ENCODE assay signal across 8 cellular contexts in the genomic region with DNA sequence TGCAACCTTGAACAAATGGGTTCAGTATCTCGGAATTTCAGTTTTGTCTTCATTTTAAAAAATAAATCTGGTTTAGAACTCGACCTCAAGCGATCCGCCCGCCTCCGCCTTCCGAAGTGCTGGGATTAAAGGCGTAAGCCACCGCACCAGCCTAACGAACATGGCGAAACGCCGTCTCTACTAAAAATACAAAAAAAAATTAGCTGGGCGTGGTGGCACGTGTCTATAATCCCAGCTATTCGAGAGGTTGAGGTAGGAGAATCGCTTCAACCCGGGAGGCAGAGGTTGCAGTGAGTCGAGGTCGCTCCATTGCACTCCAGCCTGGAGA. TPM values are rescaled to one million over a fixed set of nuclear protein-coding genes. Genes with fewer than 3 reads are reported as not detected.
DNase-seq lines count a peak whose midpoint lies in the region; ATAC-seq, FAIRE-seq and TF ChIP-seq lines count a peak whose summit lies in the region.

No MANE protein-coding gene starts in this region.

- H3K36me3 ChIP-seq in HUES6 (ENCODE audit: control insufficient read depth, insufficient read depth, low read length): peaks cover 36% of the 10 kb centered on the region
- peaks cover 29 to 40% of the 10 kb centered on the region in 2 donors for H3K36me3 ChIP-seq in mucosa of rectum (ENCODE audit: control insufficient read depth in 2 of 2, insufficient read depth in 2 of 2, low read length in 2 of 2)
- H3K36me3 ChIP-seq in Karpas-422 (ENCODE audit: insufficient read depth, low read length): no peaks in the 10 kb centered on the region

- no peaks in the 10 kb centered on the region for H3K9me2 ChIP-seq in Karpas-422 (replicated peaks; ENCODE audit: insufficient read depth, low read length)

- no peak for TF ChIP-seq EP300 in A549 (IDR thresholded peaks at IDR 0.05)

- H3K4me1 ChIP-seq in A549 (no peaks in the 10 kb centered on the region), HUES6 (ENCODE audit: control insufficient read depth, insufficient read depth, low read length) (no peaks in the 10 kb centered on the region), mucosa of rectum (ENCODE audit: control insufficient read depth in 2 of 2, insufficient read depth in 2 of 2, low read length in 2 of 2) (peaks cover 0 to 8% of the 10 kb centered on the region in 2 donors), Karpas-422 (ENCODE audit: low read length) (peaks cover 5% of the 10 kb centered on the region; the same call in 1 of the 2 replicates)

- WGBS in A549 (ENCODE audit: missing lambda C conversion rate): 51% methylated on average over 20 of the region's 20 CpGs

- POLR2A ChIA-PET in A549 (lab: Yijun Ruan, JAX): interaction anchor here (0.6 to 1.6 kb wide), 13 partner anchors 8 to 1377 kb away, joined by 3 to 20 read pairs (median 5); partner anchors contain the start of genes GRAMD1A, WTIP, ZNF181 and ZNF30

- no peaks in the 10 kb centered on the region for H4K20me1 ChIP-seq in Karpas-422 (ENCODE audit: insufficient read depth, low read depth, low read length)

- no peak for FAIRE-seq in A549 (lab: Jason Lieb, UNC)

- CTCF ChIA-PET in A549 (lab: Yijun Ruan, JAX): interaction anchor here (0.9 to 1.4 kb wide), 4 partner anchors 38 to 55 kb away, joined by 3 read pairs; no protein-coding TSS in a partner anchor

- peaks cover 90% of the 10 kb centered on the region for H3K9me3 ChIP-seq in A549
- H3K9me3 ChIP-seq in HUES6 (ENCODE audit: control insufficient read depth, insufficient read depth, low read depth, low read length): peaks cover 3% of the 10 kb centered on the region; the same call in 1 of the 2 replicates
- H3K9me3 ChIP-seq in mucosa of rectum (ENCODE audit: control insufficient read depth in 2 of 2, low read length in 2 of 2): peaks cover 10 to 12% of the 10 kb centered on the region in 2 donors
- no peaks in the 10 kb centered on the region for H3K9me3 ChIP-seq in Karpas-422 (ENCODE audit: low read length)

- TF ChIP-seq RAD21 in A549 (conservative IDR thresholded peaks at IDR 0.05 in 1 of 2, IDR thresholded peaks at IDR 0.05 in 1 of 2): no peak

- H3K27me3 Mint-ChIP-seq in central memory CD8-positive, alpha-beta T cell: peaks cover 10% of the 10 kb centered on the region

- peaks cover 24% of the 10 kb centered on the region for H3K36me3 Mint-ChIP-seq in central memory CD8-positive, alpha-beta T cell (ENCODE audit: insufficient read depth)

- no peaks in the 10 kb centered on the region for H3K79me2 ChIP-seq in Karpas-422 (ENCODE audit: low read length)

- peak overlapping the region; percentile 97 for H3K4me3 Mint-ChIP-seq in central memory CD8-positive, alpha-beta T cell

- TF ChIP-seq POLR2A in A549 (IDR thresholded peaks at IDR 0.05; ENCODE audit: low read length): no peak

- no peak for TF ChIP-seq CTCF in A549 (IDR thresholded peaks at IDR 0.05)

- H3K4me2 ChIP-seq in A549: peak overlapping the region; percentile 60
- H3K4me2 ChIP-seq in Karpas-422 (ENCODE audit: low read depth, low read length, poor library complexity, severe bottlenecking): no peak overlapping the region

- H3K9ac ChIP-seq in HUES6 (ENCODE audit: low read length) (peak overlapping the region; percentile 93), mucosa of rectum (ENCODE audit: low read depth in 1 of 2, low read length in 2 of 2) (peak overlapping the region; percentile 93 to 96), Karpas-422 (ENCODE audit: low read length) (no peak overlapping the region)

- H3K27ac ChIP-seq in A549 (peak overlapping the region; percentile 82 to 90), HUES6 (ENCODE audit: low read depth, low read length) (peak overlapping the region; percentile 92), mucosa of rectum (ENCODE audit: low read depth in 2 of 2, low read length in 2 of 2) (peak overlapping the region; percentile 92 to 96), Karpas-422 (ENCODE audit: low read length) (no peak overlapping the region)

- no peak for ATAC-seq in A549
- ATAC-seq in central memory CD8-positive, alpha-beta T cell (replicated peaks; ENCODE audit: extremely low read depth, poor library complexity, severe bottlenecking): no peak
- ATAC-seq in GM21576 (IDR thresholded peaks at IDR 0.05; ENCODE audit: unreplicated experiment): no peak
- no peak for ATAC-seq in GM21423 (IDR thresholded peaks at IDR 0.05; ENCODE audit: unreplicated experiment)

- peak overlapping the region; percentile 99 for H3K27ac Mint-ChIP-seq in central memory CD8-positive, alpha-beta T cell (ENCODE audit: low read depth)

- H3K4me1 Mint-ChIP-seq in central memory CD8-positive, alpha-beta T cell: peaks cover 18% of the 10 kb centered on the region

- no peak overlapping the region for H2AFZ ChIP-seq in Karpas-422 (ENCODE audit: low read length)

- peak overlapping the region; percentile 67 for H3K4me3 ChIP-seq in A549
- peak overlapping the region; percentile 95 for H3K4me3 ChIP-seq in HUES6 (ENCODE audit: low read depth, low read length)
- peak overlapping the region; percentile 77 to 95 for H3K4me3 ChIP-seq in mucosa of rectum (ENCODE audit: low read length in 2 of 2)
- no peak overlapping the region for H3K4me3 ChIP-seq in Karpas-422 (ENCODE audit: low read length)

- H3K27me3 ChIP-seq in HUES6 (ENCODE audit: control insufficient read depth, insufficient read depth, low read length) (no peaks in the 10 kb centered on the region), mucosa of rectum (ENCODE audit: control insufficient read depth in 2 of 2, insufficient read depth in 2 of 2, low read length in 2 of 2) (peaks cover 0 to 2% of the 10 kb centered on the region in 2 donors), Karpas-422 (ENCODE audit: low read length) (no peaks in the 10 kb centered on the region)

- peaks cover 7% of the 10 kb centered on the region for H3K9me3 Mint-ChIP-seq in central memory CD8-positive, alpha-beta T cell

- DNase-seq in A549 (ENCODE audit: low read depth in 1 of 2, low spot score in 1 of 2) (no peak), Karpas-422 (no peak), HPDE6-E6E7 (ENCODE audit: extremely low spot score) (no peak)
- DNase-seq in central memory CD8-positive, alpha-beta T cell (ENCODE audit: low spot score in 2 of 2): no peak

TF ChIP-seq in A549, 52 proteins besides CTCF, POLR2A, EP300 and RAD21:
- TF ChIP-seq USF2 (IDR thresholded peaks at IDR 0.05): no peak
- TF ChIP-seq MAFK (IDR thresholded peaks at IDR 0.05; ENCODE audit: partially characterized antibody): no peak
- TF ChIP-seq KDM5A (IDR thresholded peaks at IDR 0.05): no peak
- TF ChIP-seq BCL3 (IDR thresholded peaks at IDR 0.05): no peak
- no peak for TF ChIP-seq GATA3 (IDR thresholded peaks at IDR 0.05; ENCODE audit: borderline replicate concordance)
- no peak for TF ChIP-seq RFX5 (IDR thresholded peaks at IDR 0.05)
- TF ChIP-seq HOXA7 (CRISPR knock-in tag; IDR thresholded peaks at IDR 0.05): peak; percentile 30; the same call in 1 of the 2 replicates
- TF ChIP-seq CEBPB (IDR thresholded peaks at IDR 0.05): peak in 1 of 2 experiments; percentile 82; a peak in 1 of 4 replicates
- TF ChIP-seq FOSB (CRISPR knock-in tag; IDR thresholded peaks at IDR 0.05): no peak
- no peak for TF ChIP-seq HOXB5 (CRISPR knock-in tag; IDR thresholded peaks at IDR 0.05)
- TF ChIP-seq RNF2 (IDR thresholded peaks at IDR 0.05; ENCODE audit: borderline replicate concordance, low read depth): no peak

RNA-seq across cellular contexts. Expression of gene ZNF302, which starts 0.6 kb away (rescaled TPM):
- polyA plus RNA-seq in A549 (2011; rRNA removed) (54.6 and 56.3 TPM in 2 replicates), A549 (2017; fragmentation: RNase III; extraction: RNeasy Plus Mini Kit Qiagen cat#74134 plus additional on column Dnase treatment) (24.2 to 27.1 TPM (median 26.2 TPM) in 3 replicates)
- polyA plus RNA-seq in A549 (2012; cell fraction: cytosol; rRNA removed): 11.1 and 11.7 TPM in 2 replicates
- 22.3 and 22.4 TPM in 2 replicates for polyA plus RNA-seq in A549 (2012; cell fraction: nucleus; rRNA removed)
- polyA minus RNA-seq in A549 (2011; rRNA and poly(A)+ RNA removed): 19.5 and 20.6 TPM in 2 replicates
- total RNA-seq in Karpas-422 (2014; rRNA removed; shearing (Covaris generic); ENCODE audit: low replicate concordance): 0.61 TPM in 1 of 2 replicates, not detected in the other

RNA-seq across cellular contexts. Expression of gene SCGB2B2, which starts 1.1 kb away (rescaled TPM):
- polyA plus RNA-seq in A549 (2011; rRNA removed): 0.16 and 0.21 TPM in 2 replicates
- 0.10 and 0.16 TPM in 2 replicates for polyA plus RNA-seq in A549 (2012; cell fraction: cytosol; rRNA removed)
- polyA plus RNA-seq in A549 (2012; cell fraction: nucleus; rRNA removed): 0.20 and 0.24 TPM in 2 replicates
- 0.07 to 0.26 TPM (median 0.08 TPM) in 3 replicates for polyA plus RNA-seq in A549 (2017; fragmentation: RNase III; extraction: RNeasy Plus Mini Kit Qiagen cat#74134 plus additional on column Dnase treatment)
- 0.24 and 0.29 TPM in 2 replicates for polyA minus RNA-seq in A549 (2011; rRNA and poly(A)+ RNA removed)
- total RNA-seq in Karpas-422 (2014; rRNA removed; shearing (Covaris generic); ENCODE audit: low replicate concordance): not detected in 2 replicates

RNA-seq across cellular contexts. Expression of gene ZNF181, which starts 56.0 kb away (rescaled TPM):
- polyA plus RNA-seq in A549 (2011; rRNA removed) (19.3 and 24.6 TPM in 2 replicates), A549 (2017; fragmentation: RNase III; extraction: RNeasy Plus Mini Kit Qiagen cat#74134 plus additional on column Dnase treatment) (13.6 to 17.0 TPM (median 14.2 TPM) in 3 replicates)
- polyA plus RNA-seq in A549 (2012; cell fraction: cytosol; rRNA removed): 4.6 and 5.1 TPM in 2 replicates
- 5.4 and 5.8 TPM in 2 replicates for polyA plus RNA-seq in A549 (2012; cell fraction: nucleus; rRNA removed)
- 6.9 and 8.9 TPM in 2 replicates for polyA minus RNA-seq in A549 (2011; rRNA and poly(A)+ RNA removed)
- 11.1 and 23.2 TPM in 2 replicates for total RNA-seq in Karpas-422 (2014; rRNA removed; shearing (Covaris generic); ENCODE audit: low replicate concordance)
